Comparison of ENCODE assay signal across 8 cellular contexts in the genomic region with DNA sequence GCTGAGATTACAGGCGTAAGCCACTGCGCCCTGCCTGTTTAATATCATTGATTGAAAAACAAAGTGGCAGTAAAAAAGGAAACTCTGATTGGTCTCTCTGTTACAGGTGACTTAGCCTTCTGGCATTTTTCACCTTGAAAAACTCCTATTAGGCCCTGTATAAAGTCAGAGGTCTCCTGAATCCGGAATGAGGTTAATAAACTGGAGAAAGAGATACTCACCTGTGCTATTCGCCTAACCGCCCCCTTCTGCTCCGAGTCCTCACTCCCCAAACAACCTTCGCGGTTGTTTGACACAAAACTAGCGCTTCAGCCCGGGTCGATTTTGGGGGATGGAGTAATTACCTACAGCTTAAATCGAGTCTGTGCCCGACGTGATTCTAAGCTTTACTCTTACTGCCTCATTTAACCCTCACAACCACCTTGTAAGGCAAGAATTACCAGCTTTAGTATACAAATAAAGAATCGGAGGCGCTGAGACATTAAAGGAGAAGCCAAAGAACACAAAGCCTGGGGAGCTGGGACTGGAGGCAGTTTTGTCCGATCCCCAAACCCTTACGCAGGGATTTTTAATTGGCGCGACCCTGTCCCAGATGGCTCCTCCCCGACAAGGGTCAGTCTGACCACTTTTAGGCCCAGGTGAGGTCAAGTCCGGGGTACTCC. TPM values are rescaled to one million over a fixed set of nuclear protein-coding genes. Genes with fewer than 3 reads are reported as not detected.
DNase-seq lines count a peak whose midpoint lies in the region; ATAC-seq and TF ChIP-seq lines count a peak whose summit lies in the region.

No MANE protein-coding gene starts in this region.

- H3K4me1 ChIP-seq in A673 (ENCODE audit: insufficient read depth, low read length, poor library complexity, severe bottlenecking) = peaks cover 3% of the 10 kb centered on the region
- no peaks in the 10 kb centered on the region for H3K4me1 ChIP-seq in IMR-90 (ENCODE audit: control insufficient read depth, insufficient read depth, low read length)
- H3K4me1 ChIP-seq in mononuclear cell (ENCODE audit: insufficient read depth, low read length) = peaks cover 10% of the 10 kb centered on the region

- ATAC-seq in IMR-90 (ENCODE audit: low read depth) (peak; percentile 25), HG03460 (IDR thresholded peaks at IDR 0.05; ENCODE audit: unreplicated experiment) (no peak)

- H2BK120ac ChIP-seq in IMR-90 (ENCODE audit: low read depth, low read length) = 0 out of 2 replicates have a peak overlapping the region, but pooled peaks have one; percentile 45

- BruUV-seq in A673 (replicated peaks; lab: Mats Ljungman, UMichigan) (TSS peak; percentile 64), IMR-90 (replicated peaks; lab: Mats Ljungman, UMichigan) (TSS peak; percentile 35)

- dilution Hi-C loops in IMR-90 (cut with HindIII; ENCODE audit: low sequenced_read_pairs, unreplicated experiment) = no loop called here

- H3K4me2 ChIP-seq in IMR-90 (ENCODE audit: low read depth, low read length) = peak overlapping the region; percentile 87

- H3K36me3 ChIP-seq in A673 (ENCODE audit: insufficient read depth, low read length, poor library complexity, severe bottlenecking) (no peaks in the 10 kb centered on the region), IMR-90 (ENCODE audit: control insufficient read depth, insufficient read depth, low read length) (no peaks in the 10 kb centered on the region)

- H3K14ac ChIP-seq in IMR-90 (replicated peaks; ENCODE audit: low read depth, low read length) = peak overlapping the region; percentile 46; the same call in 1 of the 2 replicates

- TF ChIP-seq RAD21 in IMR-90 (IDR thresholded peaks at IDR 0.05; ENCODE audit: low read length) = no peak

- 0 out of 3 replicates have a peak overlapping the region, but pooled peaks have one; percentile 1 for H2BK15ac ChIP-seq in IMR-90 (ENCODE audit: low read depth, low read length)

- H2BK5ac ChIP-seq in IMR-90 (ENCODE audit: low read depth, low read length, poor library complexity, severe bottlenecking) = peak overlapping the region; percentile 27

- peaks cover 3 to 14% of the 10 kb centered on the region in 2 experiments; a peak in 2 of 4 replicates for H3K79me1 ChIP-seq in IMR-90 (ENCODE audit: low read depth in 1 of 2, low read length in 2 of 2)

- H2BK20ac ChIP-seq in IMR-90 (ENCODE audit: low read depth, low read length) = no peak overlapping the region

- TF ChIP-seq POLR2A in IMR-90 (IDR thresholded peaks at IDR 0.05; ENCODE audit: low read depth, low read length) = no peak

- no peak overlapping the region for H2AK5ac ChIP-seq in IMR-90 (ENCODE audit: low read depth, low read length)

- POLR2A ChIA-PET in A673 (lab: Charles Lee; ENCODE audit: low non-redundant PET) (interaction anchor here (0.5 to 1.0 kb wide), 2 partner anchors 265 to 322 kb away, joined by 4 to 7 read pairs; no protein-coding TSS in a partner anchor), IMR-90 (lab: Charles Lee; ENCODE audit: unreplicated experiment) (interaction anchor here (0.5 kb wide), 1 partner anchor 102 kb away, joined by 3 read pairs; no protein-coding TSS in a partner anchor)

- H3K56ac ChIP-seq in IMR-90 (ENCODE audit: extremely low read depth, insufficient read depth, low read length) = peak overlapping the region; percentile 29; the same call in 1 of the 2 replicates

- peak overlapping the region; percentile 31; the same call in 1 of the 2 replicates for H4K91ac ChIP-seq in IMR-90 (ENCODE audit: insufficient read depth, low read depth, low read length)

- no peaks in the 10 kb centered on the region for H4K20me1 ChIP-seq in IMR-90 (ENCODE audit: insufficient read depth, low read length)

- H3K4ac ChIP-seq in IMR-90 (ENCODE audit: low read depth, low read length) = 0 out of 2 replicates have a peak overlapping the region, but pooled peaks have one; percentile 29

- H4K8ac ChIP-seq in IMR-90 (ENCODE audit: low read depth in 2 of 2, low read length in 2 of 2) = peak overlapping the region in 1 of 2 experiments; percentile 64; a peak in 3 of 4 replicates

- H3K23ac ChIP-seq in IMR-90 (ENCODE audit: low read depth, low read length) = peak overlapping the region; percentile 50

- CTCF ChIA-PET in A673 (lab: Charles Lee) (interaction anchor here (0.6 to 2.3 kb wide), 8 partner anchors 9 to 342 kb away, joined by 3 to 38 read pairs (median 5); no protein-coding TSS in a partner anchor), IMR-90 (lab: Yijun Ruan, JAX) (interaction anchor here (0.6 to 3.6 kb wide), 12 partner anchors 9 to 1783 kb away, joined by 3 to 42 read pairs (median 4); no protein-coding TSS in a partner anchor)

- peak overlapping the region; percentile 12; the same call in 1 of the 2 replicates for H4K5ac ChIP-seq in IMR-90 (ENCODE audit: low read depth, low read length)

- H3K9me3 ChIP-seq in A673 (ENCODE audit: low read depth, low read length, poor library complexity, severe bottlenecking) (no peaks in the 10 kb centered on the region), IMR-90 (ENCODE audit: control insufficient read depth, insufficient read depth, low read length) (no peaks in the 10 kb centered on the region), mononuclear cell (ENCODE audit: low read depth, low read length) (no peaks in the 10 kb centered on the region)

- H3K27ac ChIP-seq in A673 (ENCODE audit: low read depth, low read length, poor library complexity, severe bottlenecking) (peak overlapping the region; percentile 78), IMR-90 (ENCODE audit: insufficient read depth, low read length) (peak overlapping the region; percentile 58)

- peak; percentile 20 for DNase-seq in A673 (ENCODE audit: low spot score)
- DNase-seq in IMR-90 = peak; percentile 7
- peak; percentile 15 for DNase-seq in cerebellum (ENCODE audit: low spot score)
- no peak for DNase-seq in amygdala (lab: John Stamatoyannopoulos, UW)
- DNase-seq in effector CD8-positive, alpha-beta T cell (lab: John Stamatoyannopoulos, UW) = no peak
- no peak for DNase-seq in DMS153 (lab: John Stamatoyannopoulos, UW)

- no peaks in the 10 kb centered on the region for H3K27me3 ChIP-seq in A673 (replicated peaks; ENCODE audit: insufficient read depth, low read depth, low read length, poor library complexity)
- H3K27me3 ChIP-seq in IMR-90 (ENCODE audit: control insufficient read depth, insufficient read depth, low read length) = no peaks in the 10 kb centered on the region
- H3K27me3 ChIP-seq in mononuclear cell (ENCODE audit: insufficient read depth, low read length) = no peaks in the 10 kb centered on the region

- in situ Hi-C loops in IMR-90 (cut with MboI; ENCODE audit: low sequenced_read_pairs) = loop anchor here (25.0 kb wide), 1 partner anchor 744 kb away; a partner anchor contains a TSS

- H3K4me3 ChIP-seq in A673 (ENCODE audit: low read depth, low read length, poor library complexity, severe bottlenecking) (peak overlapping the region; percentile 65), IMR-90 (ENCODE audit: insufficient read depth, low read depth, low read length) (peak overlapping the region; percentile 54), mononuclear cell (ENCODE audit: low read length) (peak overlapping the region; percentile 66)

- WGBS in IMR-90 (ENCODE audit: extremely low coverage in 2 of 2, insufficient read length in 1 of 2), 2 experiments = 0% methylated on average over 4 of the region's 22 CpGs; no CpG with 5 or more reads in 1 of the 2 experiments

- no peaks in the 10 kb centered on the region for H3K9me1 ChIP-seq in IMR-90 (ENCODE audit: insufficient read depth, low read length)

- H3K9ac ChIP-seq in IMR-90 (ENCODE audit: low read depth, low read length) = peak overlapping the region; percentile 58

- H2AK9ac ChIP-seq in IMR-90 (replicated peaks; ENCODE audit: low read depth, low read length, poor library complexity) = peak overlapping the region; percentile 52

- peak overlapping the region; percentile 93 for H2AFZ ChIP-seq in IMR-90 (replicated peaks; ENCODE audit: low read length, poor library complexity)

- H3K18ac ChIP-seq in IMR-90 (ENCODE audit: low read depth, low read length) = peak overlapping the region; percentile 7; the same call in 1 of the 2 replicates

- intact Hi-C loops in A673 (cut with micrococcal nuclease; ENCODE audit: unreplicated experiment) (loop anchor here (1.0 to 10.0 kb wide), 5 partner anchors 116 to 731 kb away; no protein-coding TSS in a partner anchor), IMR-90 (cut with micrococcal nuclease) (loop anchor here (1.0 to 10.0 kb wide), 7 partner anchors 101 to 734 kb away; a partner anchor contains a TSS)

- TF ChIP-seq CTCF in A673 (conservative IDR thresholded peaks at IDR 0.05; ENCODE audit: low read depth, low read length) = no peak
- TF ChIP-seq CTCF in IMR-90 (conservative IDR thresholded peaks at IDR 0.05; ENCODE audit: low read depth, low read length) = no peak

TF ChIP-seq in IMR-90, 13 proteins besides CTCF, POLR2A, EP300 and RAD21 (continues in another document):
- TF ChIP-seq MXI1 (IDR thresholded peaks at IDR 0.05; ENCODE audit: borderline replicate concordance, low read depth, low read length) (no peak), RFX5 (IDR thresholded peaks at IDR 0.05; ENCODE audit: low read depth, low read length) (no peak), BHLHE40 (IDR thresholded peaks at IDR 0.05; ENCODE audit: low read depth, low read length) (no peak), RCOR1 (IDR thresholded peaks at IDR 0.05; ENCODE audit: insufficient replicate concordance, low read length) (no peak), FOS (IDR thresholded peaks at IDR 0.05; ENCODE audit: low read depth, low read length) (no peak), CEBPB (IDR thresholded peaks at IDR 0.05; ENCODE audit: low read depth, low read length) (no peak)
- TF ChIP-seq, protein P1, sequence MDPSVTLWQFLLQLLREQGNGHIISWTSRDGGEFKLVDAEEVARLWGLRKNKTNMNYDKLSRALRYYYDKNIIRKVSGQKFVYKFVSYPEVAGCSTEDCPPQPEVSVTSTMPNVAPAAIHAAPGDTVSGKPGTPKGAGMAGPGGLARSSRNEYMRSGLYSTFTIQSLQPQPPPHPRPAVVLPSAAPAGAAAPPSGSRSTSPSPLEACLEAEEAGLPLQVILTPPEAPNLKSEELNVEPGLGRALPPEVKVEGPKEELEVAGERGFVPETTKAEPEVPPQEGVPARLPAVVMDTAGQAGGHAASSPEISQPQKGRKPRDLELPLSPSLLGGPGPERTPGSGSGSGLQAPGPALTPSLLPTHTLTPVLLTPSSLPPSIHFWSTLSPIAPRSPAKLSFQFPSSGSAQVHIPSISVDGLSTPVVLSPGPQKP (IDR thresholded peaks at IDR 0.05; ENCODE audit: borderline replicate concordance, low read depth, low read length) = no peak

RNA-seq across cellular contexts. Expression of a gene that starts 0.4 kb away (rescaled TPM):
- total RNA-seq in A673 (2021) (25.6 and 30.8 TPM in 2 replicates), IMR-90 (2012; rRNA removed) (11.1 and 21.4 TPM in 2 replicates), cerebellum (56.3 TPM), mononuclear cell (40.7 TPM)
- polyA plus RNA-seq in IMR-90 (2012; rRNA removed) = 3.5 and 4.6 TPM in 2 replicates
- polyA plus RNA-seq in IMR-90 (2012; cell fraction: cytosol; rRNA removed) = 0.44 and 0.73 TPM in 2 replicates
- 0.40 and 4.6 TPM in 2 replicates for polyA plus RNA-seq in IMR-90 (2012; cell fraction: nucleus; rRNA removed; ENCODE audit: low replicate concordance)

RNA-seq across cellular contexts. Expression of a gene that starts 15.0 kb away (rescaled TPM):
- total RNA-seq in A673 (2021) = 15.0 and 16.1 TPM in 2 replicates
- total RNA-seq in IMR-90 (2012; rRNA removed) = 2.5 and 5.3 TPM in 2 replicates
- 2.5 and 3.4 TPM in 2 replicates for polyA plus RNA-seq in IMR-90 (2012; rRNA removed)
- polyA plus RNA-seq in IMR-90 (2012; cell fraction: cytosol; rRNA removed) = 0.92 and 1.5 TPM in 2 replicates
- 0.60 and 2.1 TPM in 2 replicates for polyA plus RNA-seq in IMR-90 (2012; cell fraction: nucleus; rRNA removed; ENCODE audit: low replicate concordance)
- total RNA-seq in cerebellum = 14.2 TPM
- 2.5 TPM for total RNA-seq in mononuclear cell

Comparison
In these comparisons a context has a peak if more than half of its experiments do, and no peak if none do; other contexts are left out.
1. DNase-seq: peak in A673 (single experiment), IMR-90 (single experiment) and cerebellum (single experiment); none in amygdala (0 of 56), effector CD8-positive, alpha-beta T cell (single experiment) and DMS153 (single experiment).
2. Peak in every context shown above with its lines, with median percentiles within 50 percentile points of each other: H3K4me3 ChIP-seq.